In genomic region chr1:230977781-230978490, GRCh38 we compare ENCODE assay signal across 8 cellular contexts. TPM values are rescaled to one million over a fixed set of nuclear protein-coding genes. Genes with fewer than 3 reads are reported as not detected.
DNase-seq lines count a peak whose midpoint lies in the region; ATAC-seq and TF ChIP-seq lines count a peak whose summit lies in the region.

No MANE protein-coding gene starts in this region.

- intact Hi-C loops in colonic mucosa (cut with DNase I) = loop anchor here (5.0 kb wide), 2 partner anchors 61 to 234 kb away; no protein-coding TSS in a partner anchor

- TF ChIP-seq CTCF in GM13976 (IDR thresholded peaks at IDR 0.05; ENCODE audit: borderline replicate concordance, control extremely low read depth, extremely low read depth, insufficient read depth, missing control alignments) = no peak
- no peak for TF ChIP-seq CTCF in VCaP (conservative IDR thresholded peaks at IDR 0.05)
- TF ChIP-seq CTCF in colonic mucosa (IDR thresholded peaks at IDR 0.05) = no peak
- no peak for TF ChIP-seq CTCF in lung (IDR thresholded peaks at IDR 0.05; ENCODE audit: control extremely low read depth, extremely low read depth)

- H3K27me3 ChIP-seq in colonic mucosa = no peaks in the 10 kb centered on the region
- no peaks in the 10 kb centered on the region for H3K27me3 ChIP-seq in lung (ENCODE audit: control insufficient read depth, insufficient read depth)

- H3K36me3 ChIP-seq in colonic mucosa (no peaks in the 10 kb centered on the region), lung (ENCODE audit: control insufficient read depth in 2 of 2, insufficient read depth in 2 of 2, low read length in 2 of 2) (peaks cover 0 to 7% of the 10 kb centered on the region in 2 donors)

- peak overlapping the region; percentile 82 for H3K27ac ChIP-seq in VCaP
- peak overlapping the region; percentile 76 for H3K27ac ChIP-seq in colonic mucosa
- peak overlapping the region; percentile 84 to 87 for H3K27ac ChIP-seq in lung (ENCODE audit: low read depth in 1 of 2, low read length in 1 of 2)

- H3K4me3 ChIP-seq in colonic mucosa = peak overlapping the region; percentile 77
- peak overlapping the region; percentile 68 for H3K4me3 ChIP-seq in lung

- DNase-seq in GM13976 (ENCODE audit: low spot score) = peak; percentile 41
- DNase-seq in NCI-H128 (lab: John Stamatoyannopoulos, UW; ENCODE audit: unreplicated experiment) = peak; percentile 45
- DNase-seq in colonic mucosa = peak; percentile 45
- peak; percentile 32 for DNase-seq in lung (ENCODE audit: low spot score)
- DNase-seq in stimulated activated CD8-positive, alpha-beta memory T cell treated with anti-CD3 and anti-CD28 coated beads, Interleukin-2, amount 100 ng/mL, for 1 hour (ENCODE audit: low read depth in 2 of 2) = peak; percentile 1 to 2
- no peak for DNase-seq in superior temporal gyrus (ENCODE audit: extremely low spot score)

- ATAC-seq in HG02623 (IDR thresholded peaks at IDR 0.05; ENCODE audit: unreplicated experiment) = peak; percentile 8
- ATAC-seq in lung (ENCODE audit: insufficient read depth, low FRiP score) = no peak

- in situ Hi-C loops in GM13976 (cut with MboI; ENCODE audit: low sequenced_read_pairs, unreplicated experiment) = no loop called here

- peak overlapping the region; percentile 73 to 81 for H3K9ac ChIP-seq in colonic mucosa (ENCODE audit: low read depth in 2 of 2, low read length in 2 of 2)

- H3K4me1 ChIP-seq in colonic mucosa = peaks cover 17% of the 10 kb centered on the region
- H3K4me1 ChIP-seq in lung (ENCODE audit: control insufficient read depth in 2 of 2, insufficient read depth in 2 of 2, low read length in 2 of 2) = peaks cover 3 to 4% of the 10 kb centered on the region in 2 donors

- 1% methylated on average over 35 to 51 of the region's 51 CpGs for WGBS in lung, 2 donors

- H3K9me3 ChIP-seq in colonic mucosa (no peaks in the 10 kb centered on the region), lung (ENCODE audit: control insufficient read depth in 2 of 2, insufficient read depth in 1 of 2, low read length in 1 of 2) (no peaks in the 10 kb centered on the region)

RNA-seq across cellular contexts. Expression of gene TTC13, which starts 0.7 kb away (rescaled TPM):
- total RNA-seq in colonic mucosa (10 to 100 TPM; 28.0 to 47.0 TPM), lung (10 to 100 TPM; 22.1 to 24.5 TPM)
- polyA plus RNA-seq in lung = 10 to 100 TPM in 1 of 2 donors, 1 to 10 TPM in 1; 7.9 to 12.6 TPM

RNA-seq across cellular contexts. Expression of gene ARV1, which starts 1.0 kb away (rescaled TPM):
- total RNA-seq in colonic mucosa = 10 to 100 TPM; 29.3 to 39.6 TPM
- 10 to 100 TPM; 13.8 to 17.2 TPM for total RNA-seq in lung
- 10 to 100 TPM; 17.2 to 60.3 TPM for polyA plus RNA-seq in lung
